ENCODE assay signal across 21 cellular contexts in the genomic region with DNA sequence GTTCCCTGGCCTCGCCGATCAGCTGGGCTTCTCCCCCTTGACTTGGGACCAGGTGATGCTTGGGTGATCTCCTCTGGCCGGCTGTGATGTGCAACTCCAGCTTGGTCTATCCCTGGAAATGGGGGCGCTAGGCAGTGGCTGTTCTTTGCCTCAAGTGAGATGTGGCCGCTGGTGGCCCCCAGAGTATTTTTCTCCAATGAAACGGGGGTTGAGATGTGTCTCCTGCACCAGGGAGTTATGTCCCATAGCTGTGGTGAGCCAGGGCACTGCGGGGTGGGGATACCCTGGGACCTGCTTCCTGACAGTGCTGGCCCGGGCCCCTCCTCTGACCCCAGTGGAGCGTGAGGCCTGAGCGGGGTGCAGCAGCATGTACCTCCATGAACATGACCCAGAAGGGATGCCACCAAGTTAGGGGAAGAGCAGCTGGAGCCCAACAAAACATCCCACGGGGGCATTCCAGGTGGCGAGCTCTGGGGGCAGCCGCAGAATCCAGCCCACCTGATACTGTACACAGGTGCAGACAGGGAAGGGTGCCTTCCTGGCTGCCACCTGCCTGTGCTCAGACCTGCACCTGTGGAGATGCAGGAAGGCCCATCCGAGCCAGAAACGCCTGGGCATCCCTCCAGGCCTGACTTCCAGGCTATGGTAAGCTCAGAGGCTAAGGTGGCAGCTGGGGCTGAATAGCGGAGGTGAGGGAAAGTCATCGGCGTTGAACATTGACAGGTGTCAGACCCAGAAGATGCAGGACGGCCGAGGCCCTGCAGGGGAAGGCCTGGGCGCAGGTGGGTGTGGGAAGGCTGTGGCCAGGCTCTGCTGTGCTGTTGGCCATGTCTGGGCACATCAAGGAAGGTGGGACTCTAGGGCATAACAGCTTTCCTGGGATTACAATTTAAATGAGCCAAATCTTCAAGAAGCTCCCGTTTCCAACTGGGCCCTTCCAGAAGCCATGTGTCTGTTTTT.
DNase-seq lines count a peak whose midpoint lies in the region; ATAC-seq and TF ChIP-seq lines count a peak whose summit lies in the region.
"Had no signal": no experiment of that assay in that cellular context is flagged by ENCODE, and none has a peak within 500 bp of the region (broad histone marks: within the 10 kb centered on the region; RNA-seq: fewer than 3 reads in every experiment).

No MANE protein-coding gene starts in this region.

- CTCF ChIA-PET in activated CD8-positive, alpha-beta T cell treated with anti-CD3 and anti-CD28 coated beads, Interleukin-2, amount 10 ng/mL, durations not matched to agents 7 days and 5 days (lab: Charles Lee): no interaction called here

- H3K4me3 ChIP-seq in heart right ventricle: no peak overlapping the region
- H3K4me3 ChIP-seq in upper lobe of right lung: no peak overlapping the region
- H3K4me3 ChIP-seq: GM12878, GM23248, tibial nerve had no signal

- TF ChIP-seq CTCF in heart right ventricle (IDR thresholded peaks at IDR 0.05): no peak
- no peak for TF ChIP-seq CTCF in upper lobe of right lung (IDR thresholded peaks at IDR 0.05)

- H3K4me1 ChIP-seq in heart right ventricle (peaks cover 0 to 5% (median 0%) of the 10 kb centered on the region in 9 donors), upper lobe of right lung (no peaks in the 10 kb centered on the region)
- H3K4me1 ChIP-seq: tibial nerve had no signal

- no peak overlapping the region for H3K4me3 Mint-ChIP-seq in activated CD8-positive, alpha-beta T cell treated with anti-CD3 and anti-CD28 coated beads, Interleukin-2, amount 10 ng/mL, durations not matched to agents 7 days and 5 days
- H3K4me3 Mint-ChIP-seq: activated CD4-positive, alpha-beta T cell treated with anti-CD3 and anti-CD28 coated beads, Interleukin-2, amount 10 ng/mL, durations not matched to agents 24 days and 14 days; activated T-cell treated with anti-CD3 and anti-CD28 coated beads, Interleukin-2, amount 50 U/mL, for 4 hours; B cell; IgD-negative memory B cell; naive thymus-derived CD8-positive, alpha-beta T cell had no signal

- 91 to 92% methylated on average over 22 of the region's 22 CpGs for WGBS in heart right ventricle, 2 donors

- H3K27ac ChIP-seq in heart right ventricle (no peak overlapping the region), upper lobe of right lung (no peak overlapping the region)
- H3K27ac ChIP-seq: GM23248, tibial nerve had no signal

- POLR2A ChIA-PET in activated CD8-positive, alpha-beta T cell treated with anti-CD3 and anti-CD28 coated beads, Interleukin-2, amount 10 ng/mL, durations not matched to agents 7 days and 5 days (lab: Charles Lee): no interaction called here

- intact Hi-C loops in Right ventricle myocardium superior (cut with DNase I): no loop called here
- intact Hi-C loops in heart right ventricle (cut with DNase I): no loop called here
- intact Hi-C loops in upper lobe of right lung (cut with DNase I): no loop called here

- H3K4me1 Mint-ChIP-seq in activated CD8-positive, alpha-beta T cell treated with anti-CD3 and anti-CD28 coated beads, Interleukin-2, amount 10 ng/mL, durations not matched to agents 7 days and 5 days (ENCODE audit: low read depth): no peaks in the 10 kb centered on the region
- H3K4me1 Mint-ChIP-seq: activated CD4-positive, alpha-beta T cell treated with anti-CD3 and anti-CD28 coated beads, Interleukin-2, amount 10 ng/mL, durations not matched to agents 24 days and 14 days; B cell; IgD-negative memory B cell; naive thymus-derived CD8-positive, alpha-beta T cell had no signal

- no peaks in the 10 kb centered on the region for H3K36me3 Mint-ChIP-seq in activated CD8-positive, alpha-beta T cell treated with anti-CD3 and anti-CD28 coated beads, Interleukin-2, amount 10 ng/mL, durations not matched to agents 7 days and 5 days (ENCODE audit: low read depth)
- H3K36me3 Mint-ChIP-seq: IgD-negative memory B cell; naive thymus-derived CD8-positive, alpha-beta T cell had no signal

- DNase-seq in Right ventricle myocardium superior (peak; percentile 35), heart right ventricle (no peak), NCI-H2029 (lab: John Stamatoyannopoulos, UW) (peak; percentile 88), cerebellar cortex (ENCODE audit: low spot score) (peak; percentile 44), upper lobe of right lung (peak; percentile 56), HPDE6-E6E7 (ENCODE audit: extremely low spot score) (no peak), kidney tubule cell (ENCODE audit: low spot score) (no peak)
- no peak for DNase-seq in activated CD8-positive, alpha-beta T cell treated with anti-CD3 and anti-CD28 coated beads, Interleukin-2, amount 10 ng/mL, durations not matched to agents 7 days and 5 days
- DNase-seq: activated CD4-positive, alpha-beta T cell treated with anti-CD3 and anti-CD28 coated beads, Interleukin-2, amount 10 ng/mL, durations not matched to agents 24 days and 14 days; activated naive CD4-positive, alpha-beta T cell; activated T-cell treated with anti-CD3 and anti-CD28 coated beads, Interleukin-2, amount 50 U/mL, for 4 hours; cerebellar nuclear complex; GM23248; NCI-H187; NCI-H524 treated with DMSO at 0.1 percent for 48 hours had no signal

- H3K27me3 Mint-ChIP-seq in activated CD8-positive, alpha-beta T cell treated with anti-CD3 and anti-CD28 coated beads, Interleukin-2, amount 10 ng/mL, durations not matched to agents 7 days and 5 days (ENCODE audit: low read depth): no peaks in the 10 kb centered on the region
- H3K27me3 Mint-ChIP-seq: activated CD4-positive, alpha-beta T cell treated with anti-CD3 and anti-CD28 coated beads, Interleukin-2, amount 10 ng/mL, durations not matched to agents 24 days and 14 days; B cell had no signal

- ATAC-seq in Right ventricle myocardium superior (ENCODE audit: poor library complexity): no peak
- no peak for ATAC-seq in heart right ventricle
- ATAC-seq in upper lobe of right lung: no peak
- ATAC-seq in activated CD8-positive, alpha-beta T cell treated with anti-CD3 and anti-CD28 coated beads, Interleukin-2, amount 10 ng/mL, durations not matched to agents 7 days and 5 days: no peak
- ATAC-seq: activated T-cell treated with anti-CD3 and anti-CD28 coated beads, Interleukin-2, amount 50 U/mL, for 4 hours; GM12878; naive thymus-derived CD8-positive, alpha-beta T cell; Panc1 had no signal

- H3K9me3 ChIP-seq in heart right ventricle: peaks cover 0 to 15% (median 3%) of the 10 kb centered on the region in 11 donors
- H3K9me3 ChIP-seq in upper lobe of right lung: no peaks in the 10 kb centered on the region

- H3K9me3 Mint-ChIP-seq in activated CD8-positive, alpha-beta T cell treated with anti-CD3 and anti-CD28 coated beads, Interleukin-2, amount 10 ng/mL, durations not matched to agents 7 days and 5 days (ENCODE audit: insufficient read depth): no peaks in the 10 kb centered on the region
- H3K9me3 Mint-ChIP-seq: activated CD4-positive, alpha-beta T cell treated with anti-CD3 and anti-CD28 coated beads, Interleukin-2, amount 10 ng/mL, durations not matched to agents 24 days and 14 days; IgD-negative memory B cell had no signal

- H3K27ac Mint-ChIP-seq in activated CD8-positive, alpha-beta T cell treated with anti-CD3 and anti-CD28 coated beads, Interleukin-2, amount 10 ng/mL, durations not matched to agents 7 days and 5 days: no peak overlapping the region
- H3K27ac Mint-ChIP-seq: activated CD4-positive, alpha-beta T cell treated with anti-CD3 and anti-CD28 coated beads, Interleukin-2, amount 10 ng/mL, durations not matched to agents 24 days and 14 days; B cell; IgD-negative memory B cell; naive thymus-derived CD8-positive, alpha-beta T cell had no signal

- H3K27me3 ChIP-seq in heart right ventricle (no peaks in the 10 kb centered on the region), upper lobe of right lung (no peaks in the 10 kb centered on the region)
- H3K27me3 ChIP-seq: tibial nerve had no signal

- H3K36me3 ChIP-seq in heart right ventricle (no peaks in the 10 kb centered on the region), upper lobe of right lung (no peaks in the 10 kb centered on the region)
- H3K36me3 ChIP-seq: tibial nerve had no signal

Comparison
In these comparisons a context has a peak if more than half of its experiments do, and no peak if none do; other contexts are left out.
1. DNase-seq: peak in Right ventricle myocardium superior (single experiment), NCI-H2029 (single experiment), cerebellar cortex (single experiment) and upper lobe of right lung (single experiment); none in heart right ventricle (0 of 2), HPDE6-E6E7 (single experiment), activated CD8-positive, alpha-beta T cell treated with anti-CD3 and anti-CD28 coated beads, Interleukin-2, amount 10 ng/mL, durations not matched to agents 7 days and 5 days (single experiment) and kidney tubule cell (single experiment).